9 cellular contexts compared by ENCODE assay signal in the genomic region with DNA sequence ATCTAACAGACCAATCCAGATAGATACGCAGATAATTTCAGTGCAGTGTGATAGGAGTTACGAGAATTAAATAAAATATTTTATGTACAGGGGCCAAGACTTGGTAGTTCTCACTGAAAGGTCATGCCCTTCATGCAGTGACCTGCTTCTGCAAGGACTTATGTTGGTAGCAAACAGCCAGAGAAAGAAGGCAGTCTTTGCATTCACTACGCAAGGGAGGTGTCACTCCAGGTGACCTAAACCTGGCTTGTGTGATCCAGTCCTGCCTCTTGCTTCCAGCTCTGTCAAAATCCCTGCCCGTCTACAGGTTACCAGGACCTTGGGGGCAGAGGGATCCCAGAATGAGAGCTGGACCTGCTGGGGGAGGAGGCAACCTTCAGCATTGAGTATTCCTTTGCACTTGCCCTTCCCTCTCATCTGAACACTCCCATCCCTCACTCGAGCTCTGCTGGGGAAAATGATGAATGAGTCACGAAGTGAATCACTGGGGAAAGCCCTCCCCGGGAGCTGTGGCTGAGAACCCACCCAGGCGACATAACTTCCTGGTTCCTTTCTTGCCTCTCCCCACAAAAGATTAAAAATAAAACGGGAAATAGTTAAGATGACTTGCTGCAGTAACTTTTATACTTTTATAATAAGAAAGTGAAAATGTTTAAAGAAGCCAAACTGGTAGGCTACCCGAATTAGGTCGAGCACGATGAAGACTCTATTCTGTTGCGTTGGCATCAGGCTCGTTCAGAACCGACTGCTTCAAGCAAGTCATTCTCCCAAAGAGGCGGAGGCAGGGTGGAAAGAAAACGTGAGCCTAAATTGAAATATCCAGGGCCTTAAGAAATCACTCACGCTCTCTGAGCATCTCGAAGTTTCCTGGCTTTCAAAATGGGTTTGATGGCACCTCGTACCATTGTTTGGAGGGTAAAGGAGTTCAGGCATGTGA.
A peak's percentile ranks its signal among the peaks of the same experiment; 100 is the strongest.
DNase-seq lines count a peak whose midpoint lies in the region; ATAC-seq, FAIRE-seq and TF ChIP-seq lines count a peak whose summit lies in the region.
"Had no signal": no experiment of that assay in that cellular context is flagged by ENCODE, and none has a peak within 500 bp of the region (broad histone marks: within the 10 kb centered on the region; RNA-seq: fewer than 3 reads in every experiment).

No MANE protein-coding gene starts in this region.

- peak; percentile 97 for ATAC-seq in foreskin keratinocyte
- ATAC-seq in GM21526 (IDR thresholded peaks at IDR 0.05; ENCODE audit: low FRiP score, unreplicated experiment) = no peak

- WGBS in small intestine, 3 donors = 52 to 54% (median 52%) methylated on average over 20 of the region's 20 CpGs

- peak; percentile 41 for DNase-seq in DMS53 (lab: John Stamatoyannopoulos, UW)
- DNase-seq in DMS53 treated with DMSO at 0.1 percent for 48 hours (lab: John Stamatoyannopoulos, UW; ENCODE audit: unreplicated experiment) = no peak
- peak; percentile 77 to 81 for DNase-seq in Kasumi-1 (lab: John Stamatoyannopoulos, UW)
- peak; percentile 20 for DNase-seq in activated T-cell treated with anti-CD3 and anti-CD28 coated beads for 1 hour (ENCODE audit: low read depth)
- DNase-seq in foreskin keratinocyte = peak; percentile 85 to 92
- peak; percentile 14 for DNase-seq in small intestine
- no peak for DNase-seq in NCI-H82 treated with DMSO at 0.1 percent for 48 hours (lab: John Stamatoyannopoulos, UW; ENCODE audit: unreplicated experiment)

- no peaks in the 10 kb centered on the region for H3K36me3 ChIP-seq in small intestine (ENCODE audit: control insufficient read depth in 2 of 2, insufficient read depth in 2 of 2, low read length in 2 of 2)

- H3K9me3 ChIP-seq in small intestine (ENCODE audit: control insufficient read depth, low read depth) = no peaks in the 10 kb centered on the region

- FAIRE-seq in small intestine (lab: Jason Lieb, UNC) = no peak

- no peak overlapping the region for H3K4me3 ChIP-seq in small intestine (ENCODE audit: low read depth in 1 of 2, low read length in 2 of 2)

- H3K27me3 ChIP-seq in foreskin keratinocyte (no peaks in the 10 kb centered on the region), small intestine (ENCODE audit: control insufficient read depth in 2 of 2, insufficient read depth in 2 of 2, low read length in 2 of 2) (no peaks in the 10 kb centered on the region)

- H3K27ac ChIP-seq in foreskin keratinocyte (peak overlapping the region; percentile 98), small intestine (ENCODE audit: low read depth in 1 of 2, low read length in 1 of 2) (no peak overlapping the region)
- H3K27ac ChIP-seq: 22Rv1 had no signal

- TF ChIP-seq CTCF in foreskin keratinocyte (conservative IDR thresholded peaks at IDR 0.05) = no peak

- peaks cover 30% of the 10 kb centered on the region for H3K4me1 ChIP-seq in foreskin keratinocyte
- peaks cover 0 to 6% of the 10 kb centered on the region in 2 donors for H3K4me1 ChIP-seq in small intestine (ENCODE audit: control insufficient read depth in 2 of 2, insufficient read depth in 1 of 2, low read depth in 1 of 2, low read length in 1 of 2)

Comparison
In these comparisons a context has a peak if more than half of its experiments do, and no peak if none do; other contexts are left out.
1. DNase-seq: peak in DMS53 (single experiment), Kasumi-1 (2 of 2), activated T-cell treated with anti-CD3 and anti-CD28 coated beads for 1 hour (single experiment), foreskin keratinocyte (2 of 2) and small intestine (single experiment); none in DMS53 treated with DMSO at 0.1 percent for 48 hours (single experiment) and NCI-H82 treated with DMSO at 0.1 percent for 48 hours (single experiment).